In the genomic region with DNA sequence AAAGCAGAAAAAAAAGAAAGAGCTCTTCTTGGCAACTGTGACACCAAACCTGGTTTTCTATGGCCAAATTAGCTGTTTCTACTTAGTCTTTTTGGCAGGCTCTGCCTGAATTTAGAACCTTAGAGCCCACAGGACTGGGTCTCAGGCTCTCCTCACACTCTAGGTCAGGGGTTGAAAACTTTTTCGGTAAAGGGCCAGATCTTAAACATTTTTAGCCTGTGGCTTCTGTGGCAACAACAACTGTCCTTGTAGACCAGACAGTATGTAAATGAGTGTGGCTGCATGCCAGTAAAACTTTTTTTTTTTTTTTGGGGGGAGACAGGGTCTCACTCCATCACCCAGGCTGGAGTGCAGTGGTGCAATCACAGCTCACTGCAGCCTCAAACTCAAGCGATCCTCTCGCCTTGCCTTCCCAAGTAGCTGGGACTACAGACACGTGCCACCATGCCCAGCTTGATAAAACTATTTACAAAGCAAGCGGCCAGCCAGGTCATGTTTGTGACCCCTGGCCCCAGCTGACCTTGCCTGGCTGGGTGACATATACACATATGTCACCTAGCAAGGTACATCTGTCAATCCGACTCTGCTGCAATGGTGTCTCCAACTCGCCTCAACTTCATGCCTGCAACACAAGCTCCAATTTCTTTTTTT, we compare ENCODE assay signal across 27 cellular contexts. TPM values are rescaled to one million over a fixed set of nuclear protein-coding genes. Genes with fewer than 3 reads are reported as not detected.
DNase-seq lines count a peak whose midpoint lies in the region; ATAC-seq and TF ChIP-seq lines count a peak whose summit lies in the region.
"Had no signal": no experiment of that assay in that cellular context is flagged by ENCODE, and none has a peak within 500 bp of the region (broad histone marks: within the 10 kb centered on the region; RNA-seq: fewer than 3 reads in every experiment).

No MANE protein-coding gene starts in this region.

- CTCF ChIA-PET in activated CD4-positive, alpha-beta T cell treated with anti-CD3 and anti-CD28 coated beads, Interleukin-2, amount 10 ng/mL, durations not matched to agents 7 days and 5 days (lab: Charles Lee) = interaction anchor here (0.6 to 0.8 kb wide), 3 partner anchors 18 to 103 kb away, joined by 3 to 5 read pairs (median 3); a partner anchor contains a TSS

- H3K4me1 ChIP-seq in spleen = no peaks in the 10 kb centered on the region
- H3K4me1 ChIP-seq: Peyer's patch, tibial artery had no signal

- TF ChIP-seq POLR2A in spleen (IDR thresholded peaks at IDR 0.05) = no peak

- no peaks in the 10 kb centered on the region for H3K9me3 ChIP-seq in spleen
- H3K9me3 ChIP-seq: Peyer's patch, tibial artery had no signal

- no peaks in the 10 kb centered on the region for H3K36me3 ChIP-seq in spleen
- H3K36me3 ChIP-seq: Peyer's patch, tibial artery had no signal

- H3K4me3 Mint-ChIP-seq in mesothelial cell of epicardium = no peak overlapping the region
- no peak overlapping the region for H3K4me3 Mint-ChIP-seq in activated CD4-positive, alpha-beta T cell treated with anti-CD3 and anti-CD28 coated beads, Interleukin-2, amount 10 ng/mL, durations not matched to agents 7 days and 5 days
- H3K4me3 Mint-ChIP-seq in natural killer cell treated with Interleukin-12 subunit alpha and Interleukin-12 subunit beta and Interleukin-15 and Interleukin-18, amount 100 ng/mL, for 72 hours = no peak overlapping the region
- H3K4me3 Mint-ChIP-seq: activated naive CD8-positive, alpha-beta T cell treated with anti-CD3 and anti-CD28 coated beads, Interleukin-2, amount 50 U/mL, for 24 hours had no signal

- 64 to 78% (median 74%) methylated on average over 7 of the region's 7 CpGs for WGBS in spleen, 5 donors

- no peak overlapping the region for H3K27ac ChIP-seq in spleen
- H3K27ac ChIP-seq: epithelial cell of prostate, foreskin keratinocyte, Peyer's patch, SK-N-MC, tibial artery had no signal

- no peaks in the 10 kb centered on the region for H3K4me1 Mint-ChIP-seq in mesothelial cell of epicardium
- H3K4me1 Mint-ChIP-seq in activated CD4-positive, alpha-beta T cell treated with anti-CD3 and anti-CD28 coated beads, Interleukin-2, amount 10 ng/mL, durations not matched to agents 7 days and 5 days = no peaks in the 10 kb centered on the region
- no peaks in the 10 kb centered on the region for H3K4me1 Mint-ChIP-seq in natural killer cell treated with Interleukin-12 subunit alpha and Interleukin-12 subunit beta and Interleukin-15 and Interleukin-18, amount 100 ng/mL, for 72 hours (ENCODE audit: low read depth in 2 of 2)
- H3K4me1 Mint-ChIP-seq: activated naive CD8-positive, alpha-beta T cell treated with anti-CD3 and anti-CD28 coated beads, Interleukin-2, amount 50 U/mL, for 24 hours had no signal

- POLR2A ChIA-PET in activated CD4-positive, alpha-beta T cell treated with anti-CD3 and anti-CD28 coated beads, Interleukin-2, amount 10 ng/mL, durations not matched to agents 7 days and 5 days (lab: Charles Lee) = no interaction called here

- intact Hi-C loops in spleen (cut with DNase I; ENCODE audit: low total_unique reads) = no loop called here

- no peaks in the 10 kb centered on the region for H3K27me3 Mint-ChIP-seq in mesothelial cell of epicardium (ENCODE audit: low read depth)
- no peaks in the 10 kb centered on the region for H3K27me3 Mint-ChIP-seq in activated CD4-positive, alpha-beta T cell treated with anti-CD3 and anti-CD28 coated beads, Interleukin-2, amount 10 ng/mL, durations not matched to agents 7 days and 5 days
- peaks cover 0 to 2% of the 10 kb centered on the region in 2 donors for H3K27me3 Mint-ChIP-seq in natural killer cell treated with Interleukin-12 subunit alpha and Interleukin-12 subunit beta and Interleukin-15 and Interleukin-18, amount 100 ng/mL, for 72 hours
- H3K27me3 Mint-ChIP-seq: activated naive CD8-positive, alpha-beta T cell treated with anti-CD3 and anti-CD28 coated beads, Interleukin-2, amount 50 U/mL, for 24 hours had no signal

- H3K36me3 Mint-ChIP-seq in mesothelial cell of epicardium = no peaks in the 10 kb centered on the region
- H3K36me3 Mint-ChIP-seq in activated CD4-positive, alpha-beta T cell treated with anti-CD3 and anti-CD28 coated beads, Interleukin-2, amount 10 ng/mL, durations not matched to agents 7 days and 5 days (ENCODE audit: low read depth) = no peaks in the 10 kb centered on the region
- no peaks in the 10 kb centered on the region for H3K36me3 Mint-ChIP-seq in natural killer cell treated with Interleukin-12 subunit alpha and Interleukin-12 subunit beta and Interleukin-15 and Interleukin-18, amount 100 ng/mL, for 72 hours

- H3K27me3 ChIP-seq in spleen (replicated peaks in 1 of 7) = peaks cover 0 to 8% (median 0%) of the 10 kb centered on the region in 7 donors
- H3K27me3 ChIP-seq: foreskin keratinocyte, Peyer's patch, tibial artery had no signal

- no peak overlapping the region for H3K27ac Mint-ChIP-seq in mesothelial cell of epicardium
- no peak overlapping the region for H3K27ac Mint-ChIP-seq in activated CD4-positive, alpha-beta T cell treated with anti-CD3 and anti-CD28 coated beads, Interleukin-2, amount 10 ng/mL, durations not matched to agents 7 days and 5 days
- no peak overlapping the region for H3K27ac Mint-ChIP-seq in natural killer cell treated with Interleukin-12 subunit alpha and Interleukin-12 subunit beta and Interleukin-15 and Interleukin-18, amount 100 ng/mL, for 72 hours
- H3K27ac Mint-ChIP-seq: activated naive CD8-positive, alpha-beta T cell treated with anti-CD3 and anti-CD28 coated beads, Interleukin-2, amount 50 U/mL, for 24 hours had no signal

- DNase-seq in NOMO-1 treated with DMSO at 0.1 percent for 48 hours (lab: John Stamatoyannopoulos, UW; ENCODE audit: unreplicated experiment) (peak; percentile 18), spleen (peak; percentile 33), mesothelial cell of epicardium (ENCODE audit: low spot score in 2 of 2, unreplicated experiment in 2 of 2) (no peak)
- DNase-seq in activated CD4-positive, alpha-beta T cell treated with anti-CD3 and anti-CD28 coated beads, Interleukin-2, amount 10 ng/mL, durations not matched to agents 7 days and 5 days = no peak
- DNase-seq in natural killer cell treated with Interleukin-12 subunit alpha and Interleukin-12 subunit beta and Interleukin-15 and Interleukin-18, amount 100 ng/mL, for 72 hours (ENCODE audit: low spot score) = no peak
- DNase-seq: activated CD8-positive, alpha-beta memory T cell treated with anti-CD3 and anti-CD28 coated beads for 24 hours; activated naive CD8-positive, alpha-beta T cell treated with anti-CD3 and anti-CD28 coated beads, Interleukin-2, amount 50 U/mL, for 24 hours; AML-193; Calu3; foreskin keratinocyte; HCEC 1CT; KG1; left cardiac atrium; NCI-H1105 treated with DMSO at 0.1 percent for 48 hours; NCI-H2107; Peyer's patch; stimulated activated CD4-positive, alpha-beta T cell treated with anti-CD3 and anti-CD28 coated beads, Interleukin-15, amount 100 ng/mL, for 24 hours; stimulated activated naive CD4-positive, alpha-beta T cell; tibial artery had no signal

- H3K9me3 Mint-ChIP-seq in mesothelial cell of epicardium = no peaks in the 10 kb centered on the region
- H3K9me3 Mint-ChIP-seq in activated CD4-positive, alpha-beta T cell treated with anti-CD3 and anti-CD28 coated beads, Interleukin-2, amount 10 ng/mL, durations not matched to agents 7 days and 5 days = no peaks in the 10 kb centered on the region
- H3K9me3 Mint-ChIP-seq in natural killer cell treated with Interleukin-12 subunit alpha and Interleukin-12 subunit beta and Interleukin-15 and Interleukin-18, amount 100 ng/mL, for 72 hours = no peaks in the 10 kb centered on the region
- H3K9me3 Mint-ChIP-seq: activated naive CD8-positive, alpha-beta T cell treated with anti-CD3 and anti-CD28 coated beads, Interleukin-2, amount 50 U/mL, for 24 hours had no signal

- peak; percentile 67 for ATAC-seq in GM19452 (IDR thresholded peaks at IDR 0.05; ENCODE audit: unreplicated experiment)
- ATAC-seq in HG02981 (IDR thresholded peaks at IDR 0.05; ENCODE audit: unreplicated experiment) = peak; percentile 51
- no peak for ATAC-seq in GM18520 (IDR thresholded peaks at IDR 0.05; ENCODE audit: unreplicated experiment)
- no peak for ATAC-seq in natural killer cell treated with Interleukin-12 subunit alpha and Interleukin-12 subunit beta and Interleukin-15 and Interleukin-18, amount 100 ng/mL, for 72 hours
- ATAC-seq: activated CD4-positive, CD25-positive, alpha-beta regulatory T cell treated with anti-CD3 and anti-CD28 coated beads, Interleukin-2, amount 50 U/mL, for 24 hours; activated naive CD8-positive, alpha-beta T cell treated with anti-CD3 and anti-CD28 coated beads, Interleukin-2, amount 50 U/mL, for 24 hours; foreskin keratinocyte; left cardiac atrium had no signal

- H3K4me3 ChIP-seq in spleen = no peak overlapping the region
- H3K4me3 ChIP-seq: Peyer's patch, SK-N-MC, tibial artery had no signal

- TF ChIP-seq CTCF in spleen (IDR thresholded peaks at IDR 0.05 in 8 of 11, conservative IDR thresholded peaks at IDR 0.05 in 3 of 11) = no peak
- no peak for TF ChIP-seq CTCF in mesothelial cell of epicardium (IDR thresholded peaks at IDR 0.05; ENCODE audit: unreplicated experiment)

RNA-seq across cellular contexts. Expression of a gene that starts 17.4 kb away (rescaled TPM):
- total RNA-seq in spleen (not detected), mesothelial cell of epicardium (not detected in 3 replicates)
- polyA plus RNA-seq in spleen = not detected
- total RNA-seq in activated CD4-positive, alpha-beta T cell treated with anti-CD3 and anti-CD28 coated beads, Interleukin-2, amount 10 ng/mL, durations not matched to agents 7 days and 5 days = not detected
- total RNA-seq in natural killer cell treated with Interleukin-12 subunit alpha and Interleukin-12 subunit beta and Interleukin-15 and Interleukin-18, amount 100 ng/mL, for 72 hours = not detected
- total RNA-seq: dermis microvascular lymphatic vessel endothelial cell, foreskin keratinocyte, left cardiac atrium, mononuclear cell had no signal

RNA-seq across cellular contexts. Expression of a gene that starts 46.6 kb away (rescaled TPM):
- 10 to 100 TPM; 19.1 to 29.0 (median 25.3) TPM for total RNA-seq in spleen
- polyA plus RNA-seq in spleen = 1 to 10 TPM; 2.5 to 4.9 (median 4.2) TPM
- total RNA-seq in mesothelial cell of epicardium = 29.7 to 34.4 TPM (median 33.6 TPM) in 3 replicates
- total RNA-seq in activated CD4-positive, alpha-beta T cell treated with anti-CD3 and anti-CD28 coated beads, Interleukin-2, amount 10 ng/mL, durations not matched to agents 7 days and 5 days = 10 to 100 TPM; 12.6 to 14.2 TPM
- 10 to 100 TPM; 19.9 to 27.1 TPM for total RNA-seq in natural killer cell treated with Interleukin-12 subunit alpha and Interleukin-12 subunit beta and Interleukin-15 and Interleukin-18, amount 100 ng/mL, for 72 hours

Comparison
In these comparisons a context has a peak if more than half of its experiments do, and no peak if none do; other contexts are left out.
1. ATAC-seq: peak in GM19452 (single experiment) and HG02981 (single experiment); none in GM18520 (single experiment) and natural killer cell treated with Interleukin-12 subunit alpha and Interleukin-12 subunit beta and Interleukin-15 and Interleukin-18, amount 100 ng/mL, for 72 hours (0 of 2).
2. DNase-seq: peak in NOMO-1 treated with DMSO at 0.1 percent for 48 hours (single experiment) and spleen (single experiment); none in mesothelial cell of epicardium (0 of 2), activated CD4-positive, alpha-beta T cell treated with anti-CD3 and anti-CD28 coated beads, Interleukin-2, amount 10 ng/mL, durations not matched to agents 7 days and 5 days (single experiment) and natural killer cell treated with Interleukin-12 subunit alpha and Interleukin-12 subunit beta and Interleukin-15 and Interleukin-18, amount 100 ng/mL, for 72 hours (single experiment).